24 cellular contexts compared by ENCODE assay signal in genomic region chr12:67693895-67694294, GRCh38.
"Had no signal": no experiment of that assay in that cellular context is flagged by ENCODE, and none has a peak within 500 bp of the region (broad histone marks: within the 10 kb centered on the region; RNA-seq: fewer than 3 reads in every experiment).

No MANE protein-coding gene starts in this region.

- DNase-seq: hippocampal formation; immature natural killer cell; kidney; left colon; left lung; midbrain; mucosa of descending colon; naive thymus-derived CD4-positive, alpha-beta T cell; ovary; right lobe of liver; stimulated activated CD4-positive, alpha-beta T cell treated with anti-CD3 and anti-CD28 coated beads, Interleukin-1b, Interleukin-23, amount 100 ng/mL, for 48 hours; stimulated activated CD4-positive, alpha-beta T cell treated with anti-CD3 and anti-CD28 coated beads, Interleukin-2, amount 100 ng/mL, for 48 hours; stimulated activated CD4-positive, alpha-beta T cell treated with anti-CD3 and anti-CD28 coated beads, Interleukin-4, amount 100 ng/mL, for 4 hours; stimulated activated CD8-positive, alpha-beta memory T cell treated with anti-CD3 and anti-CD28 coated beads, Interleukin-4, amount 100 ng/mL, for 48 hours; stimulated activated naive CD4-positive, alpha-beta T cell treated with Interleukin-2 at 50 U/mL for 16 hours; upper lobe of left lung had no signal

- H3K4me1 ChIP-seq: left lung, right lobe of liver, suprapubic skin, vagina had no signal

- H3K4me3 ChIP-seq: left lung, lung, mucosa of descending colon, ovary, right atrium auricular region, right lobe of liver, smooth muscle cell, suprapubic skin, tibial nerve, upper lobe of left lung, vagina had no signal

- H3K27ac ChIP-seq: left lung, ovary, right atrium auricular region, right lobe of liver, suprapubic skin, tibial nerve, upper lobe of left lung, vagina had no signal

- H3K4me2 ChIP-seq: smooth muscle cell had no signal

- ATAC-seq: left colon; left lung; mucosa of descending colon; naive thymus-derived CD4-positive, alpha-beta T cell; natural killer cell treated with Interleukin-12 subunit alpha and Interleukin-12 subunit beta and Interleukin-15 and Interleukin-18, amount 100 ng/mL, for 72 hours; right lobe of liver; stimulated activated memory B cell treated with anti-CD40 and anti-IgM and Interleukin-4, amounts not matched to agents 10 μg/mL and 1 μg/mL and 100 μg/mL, for 72 hours had no signal

- H3K36me3 ChIP-seq: left lung, ovary, right atrium auricular region, right lobe of liver, suprapubic skin, tibial nerve, upper lobe of left lung, vagina had no signal

- H3K27me3 ChIP-seq: left lung, ovary, right atrium auricular region, right lobe of liver, suprapubic skin, tibial nerve, upper lobe of left lung, vagina had no signal

- H3K9me3 ChIP-seq: left lung, mucosa of descending colon, ovary, right atrium auricular region, right lobe of liver, suprapubic skin, tibial nerve, upper lobe of left lung, vagina had no signal
